8 cellular contexts compared by ENCODE assay signal in the genomic region with DNA sequence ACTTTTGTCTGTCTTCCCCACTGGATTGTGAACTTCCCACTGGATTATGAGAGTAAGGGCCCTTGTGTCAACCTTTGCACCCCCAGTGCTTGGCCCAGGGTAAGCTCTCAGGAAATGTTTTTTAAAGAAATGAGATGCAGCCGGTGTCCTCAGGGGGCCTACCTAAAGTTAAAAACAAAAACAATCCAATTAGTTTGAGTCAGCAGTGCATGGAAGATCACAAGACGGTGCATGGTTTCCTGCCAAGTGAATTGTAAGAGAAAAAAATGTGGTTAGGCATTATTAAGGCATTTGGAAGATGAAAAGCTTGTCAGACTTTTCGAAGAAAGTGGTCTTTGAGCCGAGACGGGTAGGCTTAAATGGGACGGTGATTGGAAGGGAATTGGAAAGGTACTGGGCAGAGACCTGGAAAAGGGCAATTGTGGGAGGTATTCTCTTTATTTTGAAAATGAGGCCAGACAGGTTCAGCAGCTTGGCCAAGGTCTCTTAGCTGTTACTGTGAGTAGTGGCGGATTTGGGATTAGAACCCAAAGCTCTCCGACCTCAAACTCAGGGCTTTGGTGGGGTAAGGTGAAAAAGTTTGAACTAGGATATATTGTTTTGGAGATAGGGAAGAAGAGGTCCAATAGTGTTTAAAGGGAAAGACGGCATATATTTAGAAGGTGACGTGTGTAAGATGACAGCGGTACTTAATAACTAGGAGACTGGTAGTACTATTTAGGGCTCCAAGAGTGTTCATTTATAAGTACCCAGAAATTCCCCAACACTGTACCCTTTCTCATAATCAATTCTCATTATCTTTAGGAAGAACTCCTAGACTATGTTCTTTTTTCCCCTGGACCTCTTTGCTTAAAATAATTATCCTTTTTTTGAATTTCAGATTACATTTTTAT.
DNase-seq lines count a peak whose midpoint lies in the region; ATAC-seq and TF ChIP-seq lines count a peak whose summit lies in the region.

No MANE protein-coding gene starts in this region.

- no peak for ATAC-seq in GM18520 (IDR thresholded peaks at IDR 0.05; ENCODE audit: unreplicated experiment)

- H3K4me3 ChIP-seq in GM08714 (ENCODE audit: low read length), result peak overlapping the region; percentile 100
- peak overlapping the region; percentile 66 for H3K4me3 ChIP-seq in astrocyte of the cerebellum (ENCODE audit: low read depth, low read length)
- H3K4me3 ChIP-seq in retinal pigment epithelial cell (ENCODE audit: low read length), result peak overlapping the region; percentile 80

- in situ Hi-C loops in astrocyte of the cerebellum (cut with HindIII; ENCODE audit: low sequenced_read_pairs), result no loop called here

- no peak for TF ChIP-seq CTCF in astrocyte of the cerebellum (IDR thresholded peaks at IDR 0.05; ENCODE audit: low read depth, low read length, missing control alignments)
- no peak for TF ChIP-seq CTCF in retinal pigment epithelial cell (conservative IDR thresholded peaks at IDR 0.05; ENCODE audit: low read depth, low read length)

- DNase-seq in HCEC 1CT (peak; percentile 94), NCI-H82 treated with DMSO at 0.1 percent for 48 hours (lab: John Stamatoyannopoulos, UW; ENCODE audit: unreplicated experiment) (peak; percentile 83), astrocyte of the cerebellum (ENCODE audit: low read depth) (peak; percentile 94), iPS DF 4.7 (ENCODE audit: extremely low read depth, low spot score) (peak; percentile 9), retinal pigment epithelial cell (ENCODE audit: low read depth) (peak; percentile 96), GDM1 (lab: John Stamatoyannopoulos, UW) (no peak)
